Comparison of ENCODE assay signal across 1 cellular context in genomic region chr20:9609892-9610502, GRCh38.
TF ChIP-seq lines count a peak whose summit lies in the region.

No MANE protein-coding gene starts in this region.

TF ChIP-seq in SK-N-SH treated with all-trans-retinoic acid at 6 μM for 48 hours, 23 proteins besides CTCF, POLR2A, EP300 and RAD21 (continued from another document):
- TF ChIP-seq TSHZ2 (CRISPR knock-in tag; IDR thresholded peaks at IDR 0.05) (no peak), ISL1 (CRISPR knock-in tag; IDR thresholded peaks at IDR 0.05) (no peak), ARNTL (CRISPR knock-in tag; IDR thresholded peaks at IDR 0.05; ENCODE audit: borderline replicate concordance, low read depth) (no peak), BACH2 (CRISPR knock-in tag; IDR thresholded peaks at IDR 0.05; ENCODE audit: borderline replicate concordance) (no peak), ZNF565 (CRISPR knock-in tag; conservative IDR thresholded peaks at IDR 0.05; ENCODE audit: low read depth) (no peak), ZNF8 (CRISPR knock-in tag; IDR thresholded peaks at IDR 0.05) (no peak)
TF ChIP-seq in SK-N-SH treated with all-trans-retinoic acid at 6 μM for 48 hours: peak in this region for 0.
